Comparison of ENCODE assay signal across 20 cellular contexts in the genomic region with DNA sequence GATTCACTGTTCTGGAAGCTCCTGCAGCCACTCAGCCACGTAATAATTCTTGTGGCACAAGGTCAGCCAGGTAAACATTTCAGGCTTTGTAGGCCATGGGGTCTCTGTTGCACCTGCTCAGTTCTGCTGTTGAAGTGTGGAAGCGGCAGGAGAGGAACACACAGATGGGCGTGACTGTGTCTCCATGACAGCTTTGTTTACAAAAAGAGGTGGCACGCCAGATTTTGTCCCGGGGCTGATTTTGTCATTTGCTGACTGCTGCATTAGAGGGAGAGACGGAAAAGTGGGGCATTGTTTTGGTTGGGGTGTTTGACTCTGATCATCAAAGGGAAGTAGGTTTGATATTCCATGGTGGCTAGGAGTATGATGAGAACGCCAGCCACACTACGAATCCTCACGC.
DNase-seq lines count a peak whose midpoint lies in the region; ATAC-seq and TF ChIP-seq lines count a peak whose summit lies in the region.
"Had no signal": no experiment of that assay in that cellular context is flagged by ENCODE, and none has a peak within 500 bp of the region (broad histone marks: within the 10 kb centered on the region; RNA-seq: fewer than 3 reads in every experiment).

No MANE protein-coding gene starts in this region.

- TF ChIP-seq POLR2A in spleen (IDR thresholded peaks at IDR 0.05) = no peak

- DNase-seq in SHP77 (lab: John Stamatoyannopoulos, UW) = peak; percentile 19 to 34
- no peak for DNase-seq in SHP77 treated with DMSO at 0.1 percent for 48 hours (lab: John Stamatoyannopoulos, UW)
- DNase-seq in NCI-H2029 treated with DMSO at 0.1 percent for 48 hours (lab: John Stamatoyannopoulos, UW) = peak; percentile 50
- DNase-seq in PC-3 = no peak
- peak; percentile 35 for DNase-seq in spleen
- DNase-seq in foreskin keratinocyte = no peak
- DNase-seq in glutamatergic neuron = no peak
- DNase-seq: activated CD4-positive, alpha-beta T cell treated with anti-CD3 and anti-CD28 coated beads, Interleukin-2, amount 50 U/mL, for 1 hour; activated CD8-positive, alpha-beta memory T cell treated with anti-CD3 and anti-CD28 coated beads, Interleukin-2, amount 50 U/mL, for 4 hours; EL; kidney; NCI-H1436; NCI-H226; stimulated activated CD4-positive, alpha-beta T cell treated with anti-CD3 and anti-CD28 coated beads, Interleukin-4, amount 100 ng/mL, for 4 hours; T-helper 2 cell; transverse colon had no signal

- H3K4me3 ChIP-seq in PC-3 (ENCODE audit: low read length) = no peak overlapping the region
- H3K4me3 ChIP-seq in spleen = no peak overlapping the region
- H3K4me3 ChIP-seq: lung, transverse colon had no signal

- ATAC-seq in PC-3 (peak; percentile 31), foreskin keratinocyte (no peak), HG03139 (IDR thresholded peaks at IDR 0.05; ENCODE audit: unreplicated experiment) (no peak)

- no peak overlapping the region for H2AFZ ChIP-seq in PC-3 (ENCODE audit: low read length)

- no peaks in the 10 kb centered on the region for H3K4me1 ChIP-seq in PC-3 (ENCODE audit: insufficient read depth, low read length)
- H3K4me1 ChIP-seq in spleen = peaks cover 0 to 16% (median 7%) of the 10 kb centered on the region in 6 donors
- no peaks in the 10 kb centered on the region for H3K4me1 ChIP-seq in foreskin keratinocyte
- H3K4me1 ChIP-seq: transverse colon had no signal

- H3K9me3 ChIP-seq in PC-3 (ENCODE audit: low read length) (no peaks in the 10 kb centered on the region), spleen (no peaks in the 10 kb centered on the region)
- H3K9me3 ChIP-seq: transverse colon had no signal

- no TSS peak for BruUV-seq in PC-3 (replicated peaks; lab: Mats Ljungman, UMichigan)

- H3K27me3 ChIP-seq in PC-3 (ENCODE audit: low read length) (no peaks in the 10 kb centered on the region), spleen (replicated peaks in 1 of 7) (no peaks in the 10 kb centered on the region), foreskin keratinocyte (peaks cover 27% of the 10 kb centered on the region)
- H3K27me3 ChIP-seq: transverse colon had no signal

- TF ChIP-seq CTCF in PC-3 (conservative IDR thresholded peaks at IDR 0.05; ENCODE audit: low read depth, low read length) (no peak), spleen (IDR thresholded peaks at IDR 0.05 in 8 of 11, conservative IDR thresholded peaks at IDR 0.05 in 3 of 11) (no peak), foreskin keratinocyte (conservative IDR thresholded peaks at IDR 0.05) (no peak), glutamatergic neuron (IDR thresholded peaks at IDR 0.05; ENCODE audit: partially characterized antibody, unreplicated experiment) (no peak)

- no peak overlapping the region for H3K27ac Mint-ChIP-seq in glutamatergic neuron (ENCODE audit: unreplicated experiment)

- peaks cover 2% of the 10 kb centered on the region for H3K9me3 Mint-ChIP-seq in glutamatergic neuron (ENCODE audit: unreplicated experiment)

- no peak overlapping the region; the same call in 1 of the 2 replicates for H3K4me2 ChIP-seq in PC-3 (ENCODE audit: low read length)

- H3K9me2 ChIP-seq in PC-3 (replicated peaks; ENCODE audit: low read length) = no peaks in the 10 kb centered on the region

- POLR2A ChIA-PET in PC-3 (lab: Charles Lee; ENCODE audit: unreplicated experiment) = no interaction called here

- no peak overlapping the region for H3K4me3 Mint-ChIP-seq in glutamatergic neuron (ENCODE audit: unreplicated experiment)

- H3K36me3 ChIP-seq in PC-3 (ENCODE audit: low read depth, low read length) (no peaks in the 10 kb centered on the region), spleen (peaks cover 0 to 33% (median 0%) of the 10 kb centered on the region in 6 donors)
- H3K36me3 ChIP-seq: transverse colon had no signal

- CTCF ChIA-PET in PC-3 (lab: Charles Lee) = no interaction called here

- no peak overlapping the region for H3K9ac ChIP-seq in PC-3 (ENCODE audit: low read length)

- WGBS in spleen, 5 donors = 90 to 97% (median 95%) methylated on average over 9 of the region's 9 CpGs

- H3F3A ChIP-seq in PC-3 (ENCODE audit: low read length, unreplicated experiment) = no peaks in the 10 kb centered on the region

- peaks cover 2% of the 10 kb centered on the region for H3K4me1 Mint-ChIP-seq in glutamatergic neuron (ENCODE audit: low read depth, unreplicated experiment)

- H4K20me1 ChIP-seq in PC-3 (ENCODE audit: low read length) = no peaks in the 10 kb centered on the region

- no peaks in the 10 kb centered on the region for H3K79me2 ChIP-seq in PC-3 (ENCODE audit: low read length)

- intact Hi-C loops in PC-3 (cut with micrococcal nuclease) (no loop called here), spleen (cut with DNase I; ENCODE audit: low total_unique reads) (loop anchor here (10.0 kb wide), 1 partner anchor 251 kb away; the partner anchor contains the start of gene GALNT11)

- no peak overlapping the region for H3K27ac ChIP-seq in PC-3 (ENCODE audit: low read length)
- no peak overlapping the region for H3K27ac ChIP-seq in spleen
- no peak overlapping the region for H3K27ac ChIP-seq in foreskin keratinocyte
- H3K27ac ChIP-seq: HL-60, transverse colon, VCaP had no signal

- peaks cover 4% of the 10 kb centered on the region for H3K27me3 Mint-ChIP-seq in glutamatergic neuron (ENCODE audit: unreplicated experiment)

- peaks cover 10% of the 10 kb centered on the region for H3K36me3 Mint-ChIP-seq in glutamatergic neuron (ENCODE audit: unreplicated experiment)

Comparison
In these comparisons a context has a peak if more than half of its experiments do, and no peak if none do; other contexts are left out.
1. DNase-seq: peak in SHP77 (2 of 2), NCI-H2029 treated with DMSO at 0.1 percent for 48 hours (single experiment) and spleen (single experiment); none in SHP77 treated with DMSO at 0.1 percent for 48 hours (single experiment), PC-3 (single experiment), foreskin keratinocyte (0 of 2) and glutamatergic neuron (single experiment).